ENCODE assay signal across 1 cellular context in the genomic region with DNA sequence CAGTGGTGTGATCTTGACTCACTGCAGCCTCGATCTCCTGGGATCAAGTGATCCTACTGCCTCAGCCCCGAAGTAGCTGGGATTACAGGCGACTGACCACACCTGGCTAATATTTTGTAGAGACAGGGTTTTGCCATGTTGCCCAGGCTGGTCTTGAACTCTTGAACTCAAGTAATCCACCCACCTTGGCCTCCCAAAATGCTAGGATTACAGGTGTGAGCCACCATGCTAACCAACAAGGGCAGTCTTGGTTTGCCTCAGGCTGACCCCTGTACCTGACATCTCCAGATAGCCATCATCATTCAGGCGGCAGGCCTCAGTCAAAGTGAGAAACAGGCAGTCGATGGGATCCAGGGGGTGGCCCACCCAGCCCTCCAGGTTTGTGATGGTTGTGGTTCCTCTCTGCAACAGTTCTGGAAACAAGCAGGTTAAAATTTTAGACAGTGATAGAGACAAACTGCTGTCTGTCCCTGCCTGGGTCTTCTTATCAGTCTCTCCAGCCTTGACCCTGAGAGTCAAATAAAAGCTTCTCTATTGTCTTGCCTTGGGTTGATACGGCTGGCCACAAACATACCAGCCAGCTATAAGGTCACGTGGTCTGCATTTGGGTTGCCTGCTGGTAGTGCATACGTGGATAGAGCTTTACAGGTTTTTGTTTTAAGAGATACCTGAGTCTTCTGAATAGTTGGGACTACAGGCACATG.
TF ChIP-seq lines count a peak whose summit lies in the region.

No MANE protein-coding gene starts in this region.

TF ChIP-seq in K562, 482 proteins besides CTCF, POLR2A, EP300 and RAD21 (continued from another document and continues in another):
- TF ChIP-seq, protein P1, sequence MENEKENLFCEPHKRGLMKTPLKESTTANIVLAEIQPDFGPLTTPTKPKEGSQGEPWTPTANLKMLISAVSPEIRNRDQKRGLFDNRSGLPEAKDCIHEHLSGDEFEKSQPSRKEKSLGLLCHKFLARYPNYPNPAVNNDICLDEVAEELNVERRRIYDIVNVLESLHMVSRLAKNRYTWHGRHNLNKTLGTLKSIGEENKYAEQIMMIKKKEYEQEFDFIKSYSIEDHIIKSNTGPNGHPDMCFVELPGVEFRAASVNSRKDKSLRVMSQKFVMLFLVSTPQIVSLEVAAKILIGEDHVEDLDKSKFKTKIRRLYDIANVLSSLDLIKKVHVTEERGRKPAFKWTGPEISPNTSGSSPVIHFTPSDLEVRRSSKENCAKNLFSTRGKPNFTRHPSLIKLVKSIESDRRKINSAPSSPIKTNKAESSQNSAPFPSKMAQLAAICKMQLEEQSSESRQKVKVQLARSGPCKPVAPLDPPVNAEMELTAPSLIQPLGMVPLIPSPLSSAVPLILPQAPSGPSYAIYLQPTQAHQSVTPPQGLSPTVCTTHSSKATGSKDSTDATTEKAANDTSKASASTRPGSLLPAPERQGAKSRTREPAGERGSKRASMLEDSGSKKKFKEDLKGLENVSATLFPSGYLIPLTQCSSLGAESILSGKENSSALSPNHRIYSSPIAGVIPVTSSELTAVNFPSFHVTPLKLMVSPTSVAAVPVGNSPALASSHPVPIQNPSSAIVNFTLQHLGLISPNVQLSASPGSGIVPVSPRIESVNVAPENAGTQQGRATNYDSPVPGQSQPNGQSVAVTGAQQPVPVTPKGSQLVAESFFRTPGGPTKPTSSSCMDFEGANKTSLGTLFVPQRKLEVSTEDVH (IDR thresholded peaks at IDR 0.05; ENCODE audit: low read depth, partially characterized antibody) = no peak
- no peak for TF ChIP-seq ZBTB17 (CRISPR knock-in tag; IDR thresholded peaks at IDR 0.05)
- TF ChIP-seq, protein P2, sequence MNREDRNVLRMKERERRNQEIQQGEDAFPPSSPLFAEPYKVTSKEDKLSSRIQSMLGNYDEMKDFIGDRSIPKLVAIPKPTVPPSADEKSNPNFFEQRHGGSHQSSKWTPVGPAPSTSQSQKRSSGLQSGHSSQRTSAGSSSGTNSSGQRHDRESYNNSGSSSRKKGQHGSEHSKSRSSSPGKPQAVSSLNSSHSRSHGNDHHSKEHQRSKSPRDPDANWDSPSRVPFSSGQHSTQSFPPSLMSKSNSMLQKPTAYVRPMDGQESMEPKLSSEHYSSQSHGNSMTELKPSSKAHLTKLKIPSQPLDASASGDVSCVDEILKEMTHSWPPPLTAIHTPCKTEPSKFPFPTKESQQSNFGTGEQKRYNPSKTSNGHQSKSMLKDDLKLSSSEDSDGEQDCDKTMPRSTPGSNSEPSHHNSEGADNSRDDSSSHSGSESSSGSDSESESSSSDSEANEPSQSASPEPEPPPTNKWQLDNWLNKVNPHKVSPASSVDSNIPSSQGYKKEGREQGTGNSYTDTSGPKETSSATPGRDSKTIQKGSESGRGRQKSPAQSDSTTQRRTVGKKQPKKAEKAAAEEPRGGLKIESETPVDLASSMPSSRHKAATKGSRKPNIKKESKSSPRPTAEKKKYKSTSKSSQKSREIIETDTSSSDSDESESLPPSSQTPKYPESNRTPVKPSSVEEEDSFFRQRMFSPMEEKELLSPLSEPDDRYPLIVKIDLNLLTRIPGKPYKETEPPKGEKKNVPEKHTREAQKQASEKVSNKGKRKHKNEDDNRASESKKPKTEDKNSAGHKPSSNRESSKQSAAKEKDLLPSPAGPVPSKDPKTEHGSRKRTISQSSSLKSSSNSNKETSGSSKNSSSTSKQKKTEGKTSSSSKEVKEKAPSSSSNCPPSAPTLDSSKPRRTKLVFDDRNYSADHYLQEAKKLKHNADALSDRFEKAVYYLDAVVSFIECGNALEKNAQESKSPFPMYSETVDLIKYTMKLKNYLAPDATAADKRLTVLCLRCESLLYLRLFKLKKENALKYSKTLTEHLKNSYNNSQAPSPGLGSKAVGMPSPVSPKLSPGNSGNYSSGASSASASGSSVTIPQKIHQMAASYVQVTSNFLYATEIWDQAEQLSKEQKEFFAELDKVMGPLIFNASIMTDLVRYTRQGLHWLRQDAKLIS (CRISPR knock-in tag; IDR thresholded peaks at IDR 0.05) = no peak
- TF ChIP-seq, protein P3, sequence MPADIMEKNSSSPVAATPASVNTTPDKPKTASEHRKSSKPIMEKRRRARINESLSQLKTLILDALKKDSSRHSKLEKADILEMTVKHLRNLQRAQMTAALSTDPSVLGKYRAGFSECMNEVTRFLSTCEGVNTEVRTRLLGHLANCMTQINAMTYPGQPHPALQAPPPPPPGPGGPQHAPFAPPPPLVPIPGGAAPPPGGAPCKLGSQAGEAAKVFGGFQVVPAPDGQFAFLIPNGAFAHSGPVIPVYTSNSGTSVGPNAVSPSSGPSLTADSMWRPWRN (IDR thresholded peaks at IDR 0.05; ENCODE audit: low read depth) = peak; percentile 89
- TF ChIP-seq, protein P4, sequence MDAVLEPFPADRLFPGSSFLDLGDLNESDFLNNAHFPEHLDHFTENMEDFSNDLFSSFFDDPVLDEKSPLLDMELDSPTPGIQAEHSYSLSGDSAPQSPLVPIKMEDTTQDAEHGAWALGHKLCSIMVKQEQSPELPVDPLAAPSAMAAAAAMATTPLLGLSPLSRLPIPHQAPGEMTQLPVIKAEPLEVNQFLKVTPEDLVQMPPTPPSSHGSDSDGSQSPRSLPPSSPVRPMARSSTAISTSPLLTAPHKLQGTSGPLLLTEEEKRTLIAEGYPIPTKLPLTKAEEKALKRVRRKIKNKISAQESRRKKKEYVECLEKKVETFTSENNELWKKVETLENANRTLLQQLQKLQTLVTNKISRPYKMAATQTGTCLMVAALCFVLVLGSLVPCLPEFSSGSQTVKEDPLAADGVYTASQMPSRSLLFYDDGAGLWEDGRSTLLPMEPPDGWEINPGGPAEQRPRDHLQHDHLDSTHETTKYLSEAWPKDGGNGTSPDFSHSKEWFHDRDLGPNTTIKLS (IDR thresholded peaks at IDR 0.05; ENCODE audit: borderline replicate concordance, low read depth) = no peak
- TF ChIP-seq L3MBTL2 (IDR thresholded peaks at IDR 0.05) = 0 out of 2 replicates have a peak, but pooled peaks have one; percentile 40
- TF ChIP-seq TOE1 (IDR thresholded peaks at IDR 0.05; ENCODE audit: borderline replicate concordance) = peak; percentile 98
- TF ChIP-seq TOE1 (CRISPR knock-in tag; IDR thresholded peaks at IDR 0.05; ENCODE audit: borderline replicate concordance, low read depth) = no peak
- TF ChIP-seq, protein P5, sequence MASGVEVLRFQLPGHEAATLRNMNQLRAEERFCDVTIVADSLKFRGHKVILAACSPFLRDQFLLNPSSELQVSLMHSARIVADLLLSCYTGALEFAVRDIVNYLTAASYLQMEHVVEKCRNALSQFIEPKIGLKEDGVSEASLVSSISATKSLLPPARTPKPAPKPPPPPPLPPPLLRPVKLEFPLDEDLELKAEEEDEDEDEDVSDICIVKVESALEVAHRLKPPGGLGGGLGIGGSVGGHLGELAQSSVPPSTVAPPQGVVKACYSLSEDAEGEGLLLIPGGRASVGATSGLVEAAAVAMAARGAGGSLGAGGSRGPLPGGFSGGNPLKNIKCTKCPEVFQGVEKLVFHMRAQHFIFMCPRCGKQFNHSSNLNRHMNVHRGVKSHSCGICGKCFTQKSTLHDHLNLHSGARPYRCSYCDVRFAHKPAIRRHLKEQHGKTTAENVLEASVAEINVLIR (CRISPR knock-in tag; IDR thresholded peaks at IDR 0.05) = no peak
- TF ChIP-seq FOXJ3 (CRISPR knock-in tag; IDR thresholded peaks at IDR 0.05) = no peak
- TF ChIP-seq ZNF134 (CRISPR knock-in tag; conservative IDR thresholded peaks at IDR 0.05) = peak; percentile 60; the same call in 1 of the 2 replicates
- TF ChIP-seq HDAC2 (IDR thresholded peaks at IDR 0.05) = peak; percentile 93
- no peak for TF ChIP-seq CCAR2 (IDR thresholded peaks at IDR 0.05; ENCODE audit: low read depth, low read length)
- no peak for TF ChIP-seq ZNF77 (CRISPR knock-in tag; IDR thresholded peaks at IDR 0.05)
- TF ChIP-seq ZKSCAN8 (CRISPR knock-in tag; IDR thresholded peaks at IDR 0.05) = no peak
- no peak for TF ChIP-seq TAF1 (IDR thresholded peaks at IDR 0.05; ENCODE audit: control insufficient read depth, extremely low read depth, insufficient read depth, low read length, severe bottlenecking)
- no peak for TF ChIP-seq BMI1 (IDR thresholded peaks at IDR 0.05; ENCODE audit: low read length)
- TF ChIP-seq ZNF41 (CRISPR knock-in tag; conservative IDR thresholded peaks at IDR 0.05) = no peak
- TF ChIP-seq, protein P6, sequence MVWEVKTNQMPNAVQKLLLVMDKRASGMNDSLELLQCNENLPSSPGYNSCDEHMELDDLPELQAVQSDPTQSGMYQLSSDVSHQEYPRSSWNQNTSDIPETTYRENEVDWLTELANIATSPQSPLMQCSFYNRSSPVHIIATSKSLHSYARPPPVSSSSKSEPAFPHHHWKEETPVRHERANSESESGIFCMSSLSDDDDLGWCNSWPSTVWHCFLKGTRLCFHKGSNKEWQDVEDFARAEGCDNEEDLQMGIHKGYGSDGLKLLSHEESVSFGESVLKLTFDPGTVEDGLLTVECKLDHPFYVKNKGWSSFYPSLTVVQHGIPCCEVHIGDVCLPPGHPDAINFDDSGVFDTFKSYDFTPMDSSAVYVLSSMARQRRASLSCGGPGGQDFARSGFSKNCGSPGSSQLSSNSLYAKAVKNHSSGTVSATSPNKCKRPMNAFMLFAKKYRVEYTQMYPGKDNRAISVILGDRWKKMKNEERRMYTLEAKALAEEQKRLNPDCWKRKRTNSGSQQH (CRISPR knock-in tag; IDR thresholded peaks at IDR 0.05) = no peak; the same call in 1 of the 2 replicates
- TF ChIP-seq DMBX1 (CRISPR knock-in tag; IDR thresholded peaks at IDR 0.05; ENCODE audit: borderline replicate concordance) = peak; percentile 87; the same call in 1 of the 2 replicates
- no peak for TF ChIP-seq ZFPM2 (CRISPR knock-in tag; IDR thresholded peaks at IDR 0.05)
- TF ChIP-seq, protein P7, sequence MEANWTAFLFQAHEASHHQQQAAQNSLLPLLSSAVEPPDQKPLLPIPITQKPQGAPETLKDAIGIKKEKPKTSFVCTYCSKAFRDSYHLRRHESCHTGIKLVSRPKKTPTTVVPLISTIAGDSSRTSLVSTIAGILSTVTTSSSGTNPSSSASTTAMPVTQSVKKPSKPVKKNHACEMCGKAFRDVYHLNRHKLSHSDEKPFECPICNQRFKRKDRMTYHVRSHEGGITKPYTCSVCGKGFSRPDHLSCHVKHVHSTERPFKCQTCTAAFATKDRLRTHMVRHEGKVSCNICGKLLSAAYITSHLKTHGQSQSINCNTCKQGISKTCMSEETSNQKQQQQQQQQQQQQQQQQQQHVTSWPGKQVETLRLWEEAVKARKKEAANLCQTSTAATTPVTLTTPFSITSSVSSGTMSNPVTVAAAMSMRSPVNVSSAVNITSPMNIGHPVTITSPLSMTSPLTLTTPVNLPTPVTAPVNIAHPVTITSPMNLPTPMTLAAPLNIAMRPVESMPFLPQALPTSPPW (CRISPR knock-in tag; IDR thresholded peaks at IDR 0.05) = peak; percentile 40; the same call in 1 of the 2 replicates
- TF ChIP-seq, protein P8, sequence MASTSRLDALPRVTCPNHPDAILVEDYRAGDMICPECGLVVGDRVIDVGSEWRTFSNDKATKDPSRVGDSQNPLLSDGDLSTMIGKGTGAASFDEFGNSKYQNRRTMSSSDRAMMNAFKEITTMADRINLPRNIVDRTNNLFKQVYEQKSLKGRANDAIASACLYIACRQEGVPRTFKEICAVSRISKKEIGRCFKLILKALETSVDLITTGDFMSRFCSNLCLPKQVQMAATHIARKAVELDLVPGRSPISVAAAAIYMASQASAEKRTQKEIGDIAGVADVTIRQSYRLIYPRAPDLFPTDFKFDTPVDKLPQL (IDR thresholded peaks at IDR 0.05; ENCODE audit: extremely low read depth, insufficient read length) = no peak
- TF ChIP-seq, protein P9, sequence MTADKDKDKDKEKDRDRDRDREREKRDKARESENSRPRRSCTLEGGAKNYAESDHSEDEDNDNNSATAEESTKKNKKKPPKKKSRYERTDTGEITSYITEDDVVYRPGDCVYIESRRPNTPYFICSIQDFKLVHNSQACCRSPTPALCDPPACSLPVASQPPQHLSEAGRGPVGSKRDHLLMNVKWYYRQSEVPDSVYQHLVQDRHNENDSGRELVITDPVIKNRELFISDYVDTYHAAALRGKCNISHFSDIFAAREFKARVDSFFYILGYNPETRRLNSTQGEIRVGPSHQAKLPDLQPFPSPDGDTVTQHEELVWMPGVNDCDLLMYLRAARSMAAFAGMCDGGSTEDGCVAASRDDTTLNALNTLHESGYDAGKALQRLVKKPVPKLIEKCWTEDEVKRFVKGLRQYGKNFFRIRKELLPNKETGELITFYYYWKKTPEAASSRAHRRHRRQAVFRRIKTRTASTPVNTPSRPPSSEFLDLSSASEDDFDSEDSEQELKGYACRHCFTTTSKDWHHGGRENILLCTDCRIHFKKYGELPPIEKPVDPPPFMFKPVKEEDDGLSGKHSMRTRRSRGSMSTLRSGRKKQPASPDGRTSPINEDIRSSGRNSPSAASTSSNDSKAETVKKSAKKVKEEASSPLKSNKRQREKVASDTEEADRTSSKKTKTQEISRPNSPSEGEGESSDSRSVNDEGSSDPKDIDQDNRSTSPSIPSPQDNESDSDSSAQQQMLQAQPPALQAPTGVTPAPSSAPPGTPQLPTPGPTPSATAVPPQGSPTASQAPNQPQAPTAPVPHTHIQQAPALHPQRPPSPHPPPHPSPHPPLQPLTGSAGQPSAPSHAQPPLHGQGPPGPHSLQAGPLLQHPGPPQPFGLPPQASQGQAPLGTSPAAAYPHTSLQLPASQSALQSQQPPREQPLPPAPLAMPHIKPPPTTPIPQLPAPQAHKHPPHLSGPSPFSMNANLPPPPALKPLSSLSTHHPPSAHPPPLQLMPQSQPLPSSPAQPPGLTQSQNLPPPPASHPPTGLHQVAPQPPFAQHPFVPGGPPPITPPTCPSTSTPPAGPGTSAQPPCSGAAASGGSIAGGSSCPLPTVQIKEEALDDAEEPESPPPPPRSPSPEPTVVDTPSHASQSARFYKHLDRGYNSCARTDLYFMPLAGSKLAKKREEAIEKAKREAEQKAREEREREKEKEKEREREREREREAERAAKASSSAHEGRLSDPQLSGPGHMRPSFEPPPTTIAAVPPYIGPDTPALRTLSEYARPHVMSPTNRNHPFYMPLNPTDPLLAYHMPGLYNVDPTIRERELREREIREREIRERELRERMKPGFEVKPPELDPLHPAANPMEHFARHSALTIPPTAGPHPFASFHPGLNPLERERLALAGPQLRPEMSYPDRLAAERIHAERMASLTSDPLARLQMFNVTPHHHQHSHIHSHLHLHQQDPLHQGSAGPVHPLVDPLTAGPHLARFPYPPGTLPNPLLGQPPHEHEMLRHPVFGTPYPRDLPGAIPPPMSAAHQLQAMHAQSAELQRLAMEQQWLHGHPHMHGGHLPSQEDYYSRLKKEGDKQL (CRISPR knock-in tag; IDR thresholded peaks at IDR 0.05; ENCODE audit: borderline replicate concordance) = 0 out of 2 replicates have a peak, but pooled peaks have one; percentile 15
- TF ChIP-seq, protein P10, sequence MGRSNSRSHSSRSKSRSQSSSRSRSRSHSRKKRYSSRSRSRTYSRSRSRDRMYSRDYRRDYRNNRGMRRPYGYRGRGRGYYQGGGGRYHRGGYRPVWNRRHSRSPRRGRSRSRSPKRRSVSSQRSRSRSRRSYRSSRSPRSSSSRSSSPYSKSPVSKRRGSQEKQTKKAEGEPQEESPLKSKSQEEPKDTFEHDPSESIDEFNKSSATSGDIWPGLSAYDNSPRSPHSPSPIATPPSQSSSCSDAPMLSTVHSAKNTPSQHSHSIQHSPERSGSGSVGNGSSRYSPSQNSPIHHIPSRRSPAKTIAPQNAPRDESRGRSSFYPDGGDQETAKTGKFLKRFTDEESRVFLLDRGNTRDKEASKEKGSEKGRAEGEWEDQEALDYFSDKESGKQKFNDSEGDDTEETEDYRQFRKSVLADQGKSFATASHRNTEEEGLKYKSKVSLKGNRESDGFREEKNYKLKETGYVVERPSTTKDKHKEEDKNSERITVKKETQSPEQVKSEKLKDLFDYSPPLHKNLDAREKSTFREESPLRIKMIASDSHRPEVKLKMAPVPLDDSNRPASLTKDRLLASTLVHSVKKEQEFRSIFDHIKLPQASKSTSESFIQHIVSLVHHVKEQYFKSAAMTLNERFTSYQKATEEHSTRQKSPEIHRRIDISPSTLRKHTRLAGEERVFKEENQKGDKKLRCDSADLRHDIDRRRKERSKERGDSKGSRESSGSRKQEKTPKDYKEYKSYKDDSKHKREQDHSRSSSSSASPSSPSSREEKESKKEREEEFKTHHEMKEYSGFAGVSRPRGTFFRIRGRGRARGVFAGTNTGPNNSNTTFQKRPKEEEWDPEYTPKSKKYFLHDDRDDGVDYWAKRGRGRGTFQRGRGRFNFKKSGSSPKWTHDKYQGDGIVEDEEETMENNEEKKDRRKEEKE (IDR thresholded peaks at IDR 0.05; ENCODE audit: borderline replicate concordance in 1 of 2, control insufficient read depth in 1 of 2, low read depth in 2 of 2, low read length in 1 of 2) = no peak
- TF ChIP-seq ZNF232 (CRISPR knock-in tag; IDR thresholded peaks at IDR 0.05) = no peak
- TF ChIP-seq TEAD1 (CRISPR knock-in tag; IDR thresholded peaks at IDR 0.05) = peak; percentile 94 to 97
